20 cellular contexts compared by ENCODE assay signal in genomic region chr21:43337901-43338655, GRCh38.
DNase-seq lines count a peak whose midpoint lies in the region; ATAC-seq, FAIRE-seq and TF ChIP-seq lines count a peak whose summit lies in the region.
"Had no signal": no experiment of that assay in that cellular context is flagged by ENCODE, and none has a peak within 500 bp of the region (broad histone marks: within the 10 kb centered on the region; RNA-seq: fewer than 3 reads in every experiment).

No MANE protein-coding gene starts in this region.

- no peaks in the 10 kb centered on the region for H3K27me3 ChIP-seq in naive thymus-derived CD4-positive, alpha-beta T cell (ENCODE audit: control insufficient read depth in 2 of 2, insufficient read depth in 2 of 2, low read length in 2 of 2)
- H3K27me3 ChIP-seq: BE2C had no signal

- intact Hi-C loops in Calu3 (cut with micrococcal nuclease; ENCODE audit: unreplicated experiment) (no loop called here), kidney (cut with DNase I) (no loop called here)
- intact Hi-C loops in naive thymus-derived CD4-positive, alpha-beta T cell (cut with micrococcal nuclease): no loop called here

- TF ChIP-seq CTCF in Calu3 (IDR thresholded peaks at IDR 0.05; ENCODE audit: unreplicated experiment) (no peak), RWPE1 (conservative IDR thresholded peaks at IDR 0.05; ENCODE audit: low read depth) (no peak), kidney (IDR thresholded peaks at IDR 0.05; ENCODE audit: borderline replicate concordance, extremely low read depth, insufficient read depth) (no peak)

- no peaks in the 10 kb centered on the region for H3K27me3 Mint-ChIP-seq in Calu3 (ENCODE audit: unreplicated experiment)
- peaks cover 0 to 5% (median 0%) of the 10 kb centered on the region in 5 donors for H3K27me3 Mint-ChIP-seq in naive thymus-derived CD4-positive, alpha-beta T cell

- peak overlapping the region; percentile 79 for H3K27ac ChIP-seq in RWPE1
- no peak overlapping the region for H3K27ac ChIP-seq in naive thymus-derived CD4-positive, alpha-beta T cell (ENCODE audit: low read depth, low read length)
- H3K27ac ChIP-seq in kidney (ENCODE audit: low read depth in 2 of 2, low read length in 2 of 2): no peak overlapping the region
- H3K27ac ChIP-seq: 22Rv1, prostate gland, WERI-Rb-1 had no signal

- CTCF ChIA-PET in Calu3 (lab: Charles Lee): no interaction called here
- CTCF ChIA-PET in RWPE1 (lab: Yijun Ruan, JAX): no interaction called here
- CTCF ChIA-PET in naive thymus-derived CD4-positive, alpha-beta T cell (lab: Charles Lee): no interaction called here

- no peak overlapping the region for H3K9ac ChIP-seq in kidney (ENCODE audit: low read length in 2 of 2)

- no peaks in the 10 kb centered on the region for H3K9me3 ChIP-seq in naive thymus-derived CD4-positive, alpha-beta T cell (ENCODE audit: control insufficient read depth in 2 of 3, low read length in 3 of 3)
- H3K9me3 ChIP-seq in kidney (ENCODE audit: control insufficient read depth in 1 of 2, low read length in 2 of 2): no peaks in the 10 kb centered on the region
- H3K9me3 ChIP-seq: BE2C, prostate gland had no signal

- H3K36me3 Mint-ChIP-seq in Calu3 (ENCODE audit: insufficient read depth, unreplicated experiment): peaks cover 19% of the 10 kb centered on the region
- H3K36me3 Mint-ChIP-seq in naive thymus-derived CD4-positive, alpha-beta T cell: peaks cover 0 to 13% (median 0%) of the 10 kb centered on the region in 5 donors

- H3K27ac Mint-ChIP-seq in Calu3 (ENCODE audit: unreplicated experiment): peak overlapping the region; percentile 1
- H3K27ac Mint-ChIP-seq in naive thymus-derived CD4-positive, alpha-beta T cell: peak overlapping the region; percentile 67 to 89 (median 81)

- no TSS peak for BruUV-seq in Calu3 (replicated peaks; lab: Mats Ljungman, UMichigan)

- POLR2A ChIA-PET in RWPE1 (lab: Yijun Ruan, JAX; ENCODE audit: low non-redundant PET): no interaction called here
- POLR2A ChIA-PET in naive thymus-derived CD4-positive, alpha-beta T cell (lab: Charles Lee): no interaction called here

- H3K36me3 ChIP-seq in naive thymus-derived CD4-positive, alpha-beta T cell (ENCODE audit: control insufficient read depth in 2 of 3, insufficient read depth in 3 of 3, low read length in 3 of 3): no peaks in the 10 kb centered on the region
- no peaks in the 10 kb centered on the region for H3K36me3 ChIP-seq in kidney (ENCODE audit: control insufficient read depth in 1 of 2, insufficient read depth in 2 of 2, low read length in 2 of 2)
- H3K36me3 ChIP-seq: BE2C, prostate gland, WERI-Rb-1 had no signal

- H3K4me1 Mint-ChIP-seq in Calu3 (ENCODE audit: low read depth, unreplicated experiment): peaks cover 56% of the 10 kb centered on the region
- H3K4me1 Mint-ChIP-seq in naive thymus-derived CD4-positive, alpha-beta T cell: peaks cover 5 to 12% (median 7%) of the 10 kb centered on the region in 7 donors

- H3K4me3 ChIP-seq in naive thymus-derived CD4-positive, alpha-beta T cell (ENCODE audit: low read length): no peak overlapping the region
- H3K4me3 ChIP-seq in kidney (ENCODE audit: low read length in 2 of 2): no peak overlapping the region
- H3K4me3 ChIP-seq: prostate gland had no signal

- H3K4me1 ChIP-seq in naive thymus-derived CD4-positive, alpha-beta T cell (ENCODE audit: control insufficient read depth in 2 of 2, insufficient read depth in 2 of 2, low read length in 2 of 2): no peaks in the 10 kb centered on the region
- peaks cover 19 to 27% of the 10 kb centered on the region in 2 donors for H3K4me1 ChIP-seq in kidney (ENCODE audit: control insufficient read depth in 1 of 2, insufficient read depth in 1 of 2, low read depth in 1 of 2, low read length in 2 of 2)

- DNase-seq in NCI-H2029 (lab: John Stamatoyannopoulos, UW) (peak; percentile 51), NCI-H2029 treated with DMSO at 0.1 percent for 48 hours (lab: John Stamatoyannopoulos, UW) (no peak), Calu3 (no peak), RWPE1 (ENCODE audit: low spot score) (no peak), kidney (no peak)
- no peak for DNase-seq in naive thymus-derived CD4-positive, alpha-beta T cell
- DNase-seq: activated CD8-positive, alpha-beta memory T cell treated with anti-CD3 and anti-CD28 coated beads for 24 hours; amygdala; BE2C; central memory CD4-positive, alpha-beta T cell; effector memory CD4-positive, alpha-beta T cell; NCI-H1436 treated with DMSO at 0.1 percent for 48 hours; small intestine; stimulated activated CD4-positive, alpha-beta T cell treated with anti-CD3 and anti-CD28 coated beads, Interleukin-4, amount 100 ng/mL, for 24 hours; WERI-Rb-1 had no signal

- H3K4me3 Mint-ChIP-seq in Calu3 (ENCODE audit: low read depth, unreplicated experiment): no peak overlapping the region
- H3K4me3 Mint-ChIP-seq in naive thymus-derived CD4-positive, alpha-beta T cell: no peak overlapping the region

- no peak for ATAC-seq in naive thymus-derived CD4-positive, alpha-beta T cell
- ATAC-seq in GM21360 (IDR thresholded peaks at IDR 0.05; ENCODE audit: unreplicated experiment) (no peak), HG03354 (IDR thresholded peaks at IDR 0.05; ENCODE audit: poor library complexity, severe bottlenecking, unreplicated experiment) (no peak)

- no peaks in the 10 kb centered on the region for H3K9me3 Mint-ChIP-seq in Calu3 (ENCODE audit: low read depth, unreplicated experiment)
- peaks cover 0 to 18% (median 4%) of the 10 kb centered on the region in 11 donors for H3K9me3 Mint-ChIP-seq in naive thymus-derived CD4-positive, alpha-beta T cell

- FAIRE-seq in kidney (lab: Jason Lieb, UNC): no peak
- FAIRE-seq: H1, small intestine had no signal
